ENCODE assay signal across 27 cellular contexts in genomic region chr9:24381205-24381604, GRCh38.
"Had no signal": no experiment of that assay in that cellular context is flagged by ENCODE, and none has a peak within 500 bp of the region (broad histone marks: within the 10 kb centered on the region; RNA-seq: fewer than 3 reads in every experiment).

No MANE protein-coding gene starts in this region.

- H3K9me3 ChIP-seq: neutrophil, testis, thyroid gland, vagina had no signal

- H3K4me3 ChIP-seq: left ventricle myocardium inferior, lung, neural progenitor cell, skin epidermis, stomach, testis, thyroid gland, transverse colon, upper lobe of left lung, vagina had no signal

- H3K4me3 Mint-ChIP-seq: mesothelial cell of epicardium; naive B cell; natural killer cell; nephron progenitor cell; neural progenitor cell; stimulated activated naive B cell treated with anti-CD40 and anti-IgM and Interleukin-4, amounts not matched to agents 10 μg/mL and 1 μg/mL and 100 μg/mL, for 72 hours had no signal

- H3K36me3 ChIP-seq: left ventricle myocardium inferior, neural progenitor cell, neutrophil, stomach, thyroid gland, transverse colon, upper lobe of left lung, vagina had no signal

- H3K27ac Mint-ChIP-seq: mesothelial cell of epicardium; naive B cell; natural killer cell; nephron progenitor cell; neural progenitor cell; stimulated activated naive B cell treated with anti-CD40 and anti-IgM and Interleukin-4, amounts not matched to agents 10 μg/mL and 1 μg/mL and 100 μg/mL, for 72 hours had no signal

- DNase-seq: islet precursor cell; left ventricle myocardium inferior; mesendoderm; naive B cell; natural killer cell; nephron progenitor cell; occipital lobe; right cardiac atrium; stimulated activated CD4-positive, alpha-beta T cell treated with anti-CD3 and anti-CD28 coated beads, Interleukin-12 subunit alpha, Interleukin-12 subunit beta, amount 100 ng/mL, for 4 hours; stimulated activated CD4-positive, alpha-beta T cell treated with anti-CD3 and anti-CD28 coated beads, Interleukin-15, amount 100 ng/mL, for 24 hours; stimulated activated CD4-positive, alpha-beta T cell treated with anti-CD3 and anti-CD28 coated beads, Interleukin-2, amount 100 ng/mL, for 24 hours; stimulated activated CD4-positive, alpha-beta T cell treated with anti-CD3 and anti-CD28 coated beads, Interleukin-4, amount 100 ng/mL, for 1 hour; stimulated activated naive B cell treated with anti-CD40 and anti-IgM and Interleukin-4, amounts not matched to agents 10 μg/mL and 1 μg/mL and 100 μg/mL, for 72 hours; stimulated activated naive CD8-positive, alpha-beta T cell treated with anti-CD3 and anti-CD28 coated beads, Interleukin-15, Interleukin-2, amounts not matched to agents 100 U/mL and 50 U/mL, for 24 hours; stomach; testis; thyroid gland; transverse colon; upper lobe of left lung had no signal

- H3K4me1 ChIP-seq: left ventricle myocardium inferior, neural progenitor cell, parathyroid adenoma, stomach, testis, thyroid gland, transverse colon, upper lobe of left lung, vagina had no signal

- H3K4me1 Mint-ChIP-seq: naive B cell; natural killer cell; neural progenitor cell; stimulated activated naive B cell treated with anti-CD40 and anti-IgM and Interleukin-4, amounts not matched to agents 10 μg/mL and 1 μg/mL and 100 μg/mL, for 72 hours had no signal

- H3K36me3 Mint-ChIP-seq: mesothelial cell of epicardium; naive B cell; neural progenitor cell; stimulated activated naive B cell treated with anti-CD40 and anti-IgM and Interleukin-4, amounts not matched to agents 10 μg/mL and 1 μg/mL and 100 μg/mL, for 72 hours had no signal

- H3K27ac ChIP-seq: left ventricle myocardium inferior, neural progenitor cell, neutrophil, parathyroid adenoma, skin epidermis, stomach, testis, thyroid gland, transverse colon, upper lobe of left lung, vagina had no signal

- H3K27me3 Mint-ChIP-seq: naive B cell; stimulated activated naive B cell treated with anti-CD40 and anti-IgM and Interleukin-4, amounts not matched to agents 10 μg/mL and 1 μg/mL and 100 μg/mL, for 72 hours had no signal

- H3K9me3 Mint-ChIP-seq: neural progenitor cell had no signal

- H3K27me3 ChIP-seq: neural progenitor cell, neutrophil, stomach, testis, thyroid gland, transverse colon, upper lobe of left lung, vagina had no signal

- H3K9ac ChIP-seq: neural progenitor cell, parathyroid adenoma had no signal

- ATAC-seq: natural killer cell; right cardiac atrium; sciatic nerve; stimulated activated naive B cell treated with anti-CD40 and anti-IgM and Interleukin-4, amounts not matched to agents 10 μg/mL and 1 μg/mL and 100 μg/mL, for 72 hours; stimulated activated naive CD8-positive, alpha-beta T cell treated with anti-CD3 and anti-CD28 coated beads, Interleukin-15, Interleukin-2, amounts not matched to agents 100 U/mL and 50 U/mL, for 24 hours had no signal
